Comparison of ENCODE assay signal across 24 cellular contexts in the genomic region with DNA sequence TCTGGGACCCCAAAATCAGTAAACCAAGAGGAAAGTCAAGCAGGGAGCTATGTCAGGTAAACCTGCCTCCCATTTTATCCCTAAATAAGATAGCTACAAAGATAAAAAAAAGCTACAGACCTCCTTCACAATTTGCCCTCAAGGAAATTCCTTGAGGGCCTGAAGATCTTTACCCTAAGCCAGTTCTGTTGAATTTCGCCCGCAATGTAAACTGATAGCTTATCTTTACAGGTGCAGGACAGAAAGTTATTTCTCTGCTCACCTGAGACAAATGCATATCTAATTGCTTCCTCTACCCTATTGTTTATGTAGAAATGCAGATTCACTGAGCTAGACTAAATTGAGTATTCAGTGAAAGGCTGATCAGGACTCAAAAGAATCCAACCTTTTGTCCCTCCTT.
"Had no signal": no experiment of that assay in that cellular context is flagged by ENCODE, and none has a peak within 500 bp of the region (broad histone marks: within the 10 kb centered on the region; RNA-seq: fewer than 3 reads in every experiment).

No MANE protein-coding gene starts in this region.

- DNase-seq: MM.1S; NCI-H1092 treated with DMSO at 0.1 percent for 48 hours; NCI-H1436; NCI-H187; NCI-H2029; NCI-H2081 treated with DMSO at 0.1 percent for 48 hours; NCI-H2171; NCI-H226; NCI-H446; NCI-H510A; NCI-H524 treated with DMSO at 0.1 percent for 48 hours; NCI-H69; NCI-H774; NK-92 treated with Interleukin-12 subunit alpha and Interleukin-12 subunit beta, amount 100 ng/mL, for 24 hours; PC-3; Peyer's patch; SHP77 treated with DMSO at 0.1 percent for 48 hours; SJCRH30 had no signal

- H3K36me3 ChIP-seq: Peyer's patch, SJCRH30 had no signal

- H3K9me3 ChIP-seq: Peyer's patch, SJCRH30 had no signal

- H3K4me3 ChIP-seq: K562, Peyer's patch, SJCRH30 had no signal

- H3K27ac Mint-ChIP-seq: IgD-negative memory B cell had no signal

- H3K4me3 Mint-ChIP-seq: IgD-negative memory B cell had no signal

- H3K4me2 ChIP-seq: KMS-11 had no signal

- ATAC-seq: HepG2, K562, PC-3, Right ventricle myocardium inferior, SK-N-SH treated with all-trans-retinoic acid at 6 μM for 48 hours had no signal

- H3K27ac ChIP-seq: KMS-11, Peyer's patch, SJCRH30 had no signal

- H3K9ac ChIP-seq: KMS-11 had no signal

- H3K4me1 ChIP-seq: Peyer's patch, SJCRH30 had no signal

- H3K27me3 ChIP-seq: Peyer's patch, SJCRH30 had no signal

- H3K27me3 Mint-ChIP-seq: IgD-negative memory B cell had no signal
